1 cellular context compared by ENCODE assay signal in the genomic region with DNA sequence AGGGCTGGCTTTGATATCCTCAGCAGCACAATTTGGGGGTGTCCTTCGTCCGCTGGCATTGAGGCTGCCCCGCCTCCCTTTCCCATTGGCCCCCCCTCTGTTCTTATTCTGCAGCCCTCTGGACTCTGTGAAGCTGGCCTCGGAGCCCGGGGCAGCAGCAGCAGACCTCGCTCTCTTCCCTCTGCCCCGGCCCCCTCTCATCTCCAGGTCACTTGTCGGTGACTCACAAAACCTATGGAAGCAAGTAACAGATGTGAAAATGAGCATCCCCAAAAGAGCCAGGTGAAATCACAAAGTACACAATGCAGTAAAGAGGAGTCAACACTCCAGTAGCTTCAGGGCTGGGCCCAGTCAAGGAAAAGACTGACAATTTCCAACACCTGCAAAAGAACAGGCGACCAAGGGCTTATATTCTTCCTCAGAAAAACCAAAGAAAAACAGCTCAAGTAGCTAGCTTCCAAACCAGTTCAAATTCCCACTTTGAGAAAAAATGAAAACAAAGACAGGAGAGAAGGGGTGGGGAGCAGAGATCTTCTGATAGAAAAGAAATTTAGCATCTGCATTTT.
TF ChIP-seq lines count a peak whose summit lies in the region.

No MANE protein-coding gene starts in this region.

TF ChIP-seq in SK-N-SH, 30 proteins besides CTCF, POLR2A, EP300 and RAD21 (continued from another document):
- TF ChIP-seq TAF1 (IDR thresholded peaks at IDR 0.05; ENCODE audit: borderline replicate concordance, low read depth, low read length) = no peak
- no peak for TF ChIP-seq TEAD4 (IDR thresholded peaks at IDR 0.05; ENCODE audit: borderline replicate concordance, insufficient read depth)
